12 cellular contexts compared by ENCODE assay signal in genomic region chr2:226916662-226917061, GRCh38.
DNase-seq lines count a peak whose midpoint lies in the region; ATAC-seq and TF ChIP-seq lines count a peak whose summit lies in the region.
"Had no signal": no experiment of that assay in that cellular context is flagged by ENCODE, and none has a peak within 500 bp of the region (broad histone marks: within the 10 kb centered on the region; RNA-seq: fewer than 3 reads in every experiment).

No MANE protein-coding gene starts in this region.

- no peaks in the 10 kb centered on the region for H3K36me3 ChIP-seq in right lobe of liver

- H3K9me3 Mint-ChIP-seq in activated naive CD8-positive, alpha-beta T cell (ENCODE audit: low read depth), result peaks cover 6% of the 10 kb centered on the region
- peaks cover 5% of the 10 kb centered on the region for H3K9me3 Mint-ChIP-seq in activated naive CD8-positive, alpha-beta T cell treated with anti-CD3 and anti-CD28 coated beads for 36 hours
- no peaks in the 10 kb centered on the region for H3K9me3 Mint-ChIP-seq in activated T-cell treated with anti-CD3 and anti-CD28 coated beads, Interleukin-2, amount 50 U/mL, for 24 hours

- 79% methylated on average over 1 of the region's 1 CpG for WGBS in right lobe of liver (ENCODE audit: insufficient coverage, low coverage, low lambda C conversion rate, missing lambda C conversion rate)

- no peak for TF ChIP-seq CTCF in right lobe of liver (IDR thresholded peaks at IDR 0.05)

- H3K4me3 Mint-ChIP-seq in activated naive CD8-positive, alpha-beta T cell, result no peak overlapping the region
- H3K4me3 Mint-ChIP-seq in activated naive CD8-positive, alpha-beta T cell treated with anti-CD3 and anti-CD28 coated beads for 36 hours, result no peak overlapping the region
- no peak overlapping the region for H3K4me3 Mint-ChIP-seq in activated T-cell treated with anti-CD3 and anti-CD28 coated beads, Interleukin-2, amount 50 U/mL, for 24 hours
- H3K4me3 Mint-ChIP-seq: neural crest cell; T-helper 1 cell treated with Interleukin-12 subunit alpha and Interleukin-12 subunit beta and Interleukin-4 antibody, amounts not matched to agents 30 μg/mL and 1 μg/mL, for 36 hours had no signal

- intact Hi-C loops in right lobe of liver (cut with DNase I), result no loop called here

- no peak for TF ChIP-seq POLR2A in right lobe of liver (IDR thresholded peaks at IDR 0.05)

- H3K4me1 ChIP-seq in right lobe of liver, result peaks cover 0 to 3% (median 0%) of the 10 kb centered on the region in 4 donors
- H3K4me1 ChIP-seq: A549 had no signal

- H3K27me3 Mint-ChIP-seq in activated naive CD8-positive, alpha-beta T cell, result no peaks in the 10 kb centered on the region
- no peaks in the 10 kb centered on the region for H3K27me3 Mint-ChIP-seq in activated naive CD8-positive, alpha-beta T cell treated with anti-CD3 and anti-CD28 coated beads for 36 hours
- no peaks in the 10 kb centered on the region for H3K27me3 Mint-ChIP-seq in activated T-cell treated with anti-CD3 and anti-CD28 coated beads, Interleukin-2, amount 50 U/mL, for 24 hours

- H3K27me3 ChIP-seq in right lobe of liver, result no peaks in the 10 kb centered on the region

- no peaks in the 10 kb centered on the region for H3K9me3 ChIP-seq in right lobe of liver
- H3K9me3 ChIP-seq: A549 had no signal

- H3K27ac ChIP-seq in right lobe of liver, result no peak overlapping the region
- H3K27ac ChIP-seq: A549 had no signal

- H3K36me3 Mint-ChIP-seq in activated naive CD8-positive, alpha-beta T cell, result peaks cover 42% of the 10 kb centered on the region
- H3K36me3 Mint-ChIP-seq in activated naive CD8-positive, alpha-beta T cell treated with anti-CD3 and anti-CD28 coated beads for 36 hours, result peaks cover 49% of the 10 kb centered on the region
- peaks cover 71% of the 10 kb centered on the region for H3K36me3 Mint-ChIP-seq in activated T-cell treated with anti-CD3 and anti-CD28 coated beads, Interleukin-2, amount 50 U/mL, for 24 hours (ENCODE audit: low read depth)

- peaks cover 17% of the 10 kb centered on the region for H3K4me1 Mint-ChIP-seq in activated naive CD8-positive, alpha-beta T cell (ENCODE audit: low read depth)
- peaks cover 10% of the 10 kb centered on the region for H3K4me1 Mint-ChIP-seq in activated naive CD8-positive, alpha-beta T cell treated with anti-CD3 and anti-CD28 coated beads for 36 hours
- peaks cover 23% of the 10 kb centered on the region for H3K4me1 Mint-ChIP-seq in activated T-cell treated with anti-CD3 and anti-CD28 coated beads, Interleukin-2, amount 50 U/mL, for 24 hours (ENCODE audit: low read depth)

- H3K4me3 ChIP-seq in right lobe of liver, result no peak overlapping the region
- H3K4me3 ChIP-seq: A549 had no signal

- ATAC-seq in HG02623 (IDR thresholded peaks at IDR 0.05; ENCODE audit: unreplicated experiment), result peak; percentile 66
- peak; percentile 73 for ATAC-seq in HG03442 (IDR thresholded peaks at IDR 0.05; ENCODE audit: unreplicated experiment)
- ATAC-seq in right lobe of liver, result no peak

- DNase-seq in activated naive CD8-positive, alpha-beta T cell treated with anti-CD3 and anti-CD28 coated beads for 36 hours, result no peak
- no peak for DNase-seq in NCI-H69 (lab: John Stamatoyannopoulos, UW)
- no peak for DNase-seq in right lobe of liver
- no peak for DNase-seq in NCI-H2227 treated with DMSO at 0.1 percent for 48 hours (lab: John Stamatoyannopoulos, UW)
- DNase-seq in activated T-cell treated with anti-CD3 and anti-CD28 coated beads, Interleukin-2, amount 50 U/mL, for 24 hours, result no peak
- DNase-seq: islet precursor cell had no signal

- peak overlapping the region; percentile 68 for H3K27ac Mint-ChIP-seq in activated naive CD8-positive, alpha-beta T cell
- no peak overlapping the region for H3K27ac Mint-ChIP-seq in activated naive CD8-positive, alpha-beta T cell treated with anti-CD3 and anti-CD28 coated beads for 36 hours
- no peak overlapping the region for H3K27ac Mint-ChIP-seq in activated T-cell treated with anti-CD3 and anti-CD28 coated beads, Interleukin-2, amount 50 U/mL, for 24 hours
- H3K27ac Mint-ChIP-seq: T-helper 1 cell treated with Interleukin-12 subunit alpha and Interleukin-12 subunit beta and Interleukin-4 antibody, amounts not matched to agents 30 μg/mL and 1 μg/mL, for 36 hours had no signal

Comparison
In these comparisons a context has a peak if more than half of its experiments do, and no peak if none do; other contexts are left out.
1. ATAC-seq: peak in HG02623 (single experiment) and HG03442 (single experiment); none in right lobe of liver (0 of 4).